Comparison of ENCODE assay signal across 1 cellular context in genomic region chr16:66493490-66494401, GRCh38.
TF ChIP-seq lines count a peak whose summit lies in the region.

No MANE protein-coding gene starts in this region.

TF ChIP-seq in HepG2, 621 proteins besides CTCF, POLR2A, EP300 and RAD21 (continued from another document):
- no peak for TF ChIP-seq ZNF792 (CRISPR knock-in tag; IDR thresholded peaks at IDR 0.05)
- TF ChIP-seq GFI1 (CRISPR knock-in tag; IDR thresholded peaks at IDR 0.05; ENCODE audit: borderline replicate concordance): no peak
